In the genomic region with DNA sequence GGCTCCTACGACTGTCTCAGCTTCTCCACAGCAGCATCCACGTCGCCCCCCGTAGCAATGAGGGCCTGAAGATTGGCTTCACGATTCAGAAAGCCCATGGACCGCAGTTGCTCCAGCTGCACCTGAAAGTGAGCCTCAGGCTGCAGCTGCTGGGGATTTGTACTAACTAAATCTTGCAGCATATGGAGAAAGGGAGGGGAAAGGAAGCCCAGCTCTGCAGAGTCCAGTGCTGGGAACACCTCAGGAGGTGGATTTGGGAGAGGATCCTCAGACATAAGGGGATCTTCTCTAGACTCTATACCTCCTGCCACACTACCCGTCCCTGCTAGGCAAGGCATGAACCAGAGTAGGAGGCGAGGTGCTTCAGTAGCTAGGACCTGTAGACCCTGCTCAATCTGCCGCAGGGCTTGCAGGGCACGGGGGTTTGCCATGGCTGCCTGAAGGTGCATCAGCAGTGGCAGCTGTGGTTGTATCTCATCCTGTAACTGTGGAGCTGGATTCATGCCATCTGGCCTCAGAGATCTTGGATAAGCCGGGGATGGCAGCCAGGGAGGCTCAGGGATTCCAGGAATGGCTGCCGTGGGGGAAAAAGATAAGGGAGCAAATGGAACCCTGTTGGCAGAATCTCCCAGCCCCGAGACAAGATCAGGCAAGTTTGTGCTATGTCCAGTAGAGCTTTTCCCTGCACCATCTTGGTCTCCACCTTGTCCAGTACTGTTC, we compare ENCODE assay signal across 30 cellular contexts. TPM values are rescaled to one million over a fixed set of nuclear protein-coding genes. Genes with fewer than 3 reads are reported as not detected.
"Had no signal": no experiment of that assay in that cellular context is flagged by ENCODE, and none has a peak within 500 bp of the region (broad histone marks: within the 10 kb centered on the region; RNA-seq: fewer than 3 reads in every experiment).

No MANE protein-coding gene starts in this region.

- H3K36me3 ChIP-seq: esophagus squamous epithelium, left ventricle myocardium inferior, right lobe of liver, spleen, tibial nerve, upper lobe of right lung, vagina had no signal

- H3K4me3 ChIP-seq: esophagus squamous epithelium, left ventricle myocardium inferior, lung, psoas muscle, right lobe of liver, spleen, testis, tibial nerve, upper lobe of right lung, vagina had no signal

- H3K27ac ChIP-seq: epithelial cell of prostate, esophagus squamous epithelium, foreskin keratinocyte, left ventricle myocardium inferior, parathyroid adenoma, psoas muscle, right lobe of liver, spleen, testis, tibial nerve, upper lobe of right lung, vagina had no signal

- H3K9me3 ChIP-seq: esophagus squamous epithelium, left ventricle myocardium inferior, psoas muscle, right lobe of liver, spleen, testis, tibial nerve, upper lobe of right lung, vagina had no signal

- H3K27me3 ChIP-seq: esophagus squamous epithelium, foreskin keratinocyte, right lobe of liver, testis, tibial nerve, upper lobe of right lung, vagina had no signal

- H3K4me1 ChIP-seq: esophagus squamous epithelium, foreskin keratinocyte, left ventricle myocardium inferior, parathyroid adenoma, psoas muscle, right lobe of liver, spleen, testis, tibial nerve, upper lobe of right lung, vagina had no signal

- DNase-seq: effector memory CD8-positive, alpha-beta T cell; esophagus squamous epithelium; foreskin keratinocyte; immature natural killer cell; left cardiac atrium; left ventricle myocardium inferior; mesenchymal stem cell; midbrain; naive B cell; nephron progenitor cell; psoas muscle; retina; right lobe of liver; spleen; stimulated activated CD4-positive, alpha-beta T cell treated with anti-CD3 and anti-CD28 coated beads, Interleukin-15, amount 100 ng/mL, for 24 hours; stimulated activated CD4-positive, alpha-beta T cell treated with anti-CD3 and anti-CD28 coated beads, Interleukin-1b, Interleukin-23, amount 100 ng/mL, for 48 hours; stimulated activated CD4-positive, alpha-beta T cell treated with anti-CD3 and anti-CD28 coated beads, Interleukin-4, amount 100 ng/mL, for 24 hours; stimulated activated naive B cell treated with anti-CD40 and anti-IgM and Interleukin-4, amounts not matched to agents 10 μg/mL and 1 μg/mL and 100 μg/mL, for 72 hours; stimulated activated naive CD8-positive, alpha-beta T cell treated with anti-CD3 and anti-CD28 coated beads, Interleukin-15, amount 100 ng/mL, for 72 hours; testis; upper lobe of right lung had no signal

RNA-seq across cellular contexts. Expression of a gene that starts 2.0 kb away (rescaled TPM):
- total RNA-seq: esophagus squamous epithelium, foreskin keratinocyte, psoas muscle, vagina had no signal
- polyA plus RNA-seq: foreskin keratinocyte, immature natural killer cell, keratinocyte, psoas muscle, spleen had no signal

RNA-seq across cellular contexts. Expression of a gene that starts 8.8 kb away (rescaled TPM):
- total RNA-seq: foreskin keratinocyte, left ventricle myocardium inferior, psoas muscle had no signal
- polyA plus RNA-seq: immature natural killer cell had no signal

RNA-seq across cellular contexts. Expression of a gene that starts 19.3 kb away (rescaled TPM):
- total RNA-seq: esophagus squamous epithelium, foreskin keratinocyte, left cardiac atrium, left ventricle myocardium inferior, lung, omental fat pad, psoas muscle, right lobe of liver, skeletal muscle tissue, spleen, subcutaneous adipose tissue, testis, tibial nerve, upper lobe of right lung, vagina had no signal
- polyA plus RNA-seq: foreskin keratinocyte, immature natural killer cell, keratinocyte, lung, psoas muscle, spleen had no signal

RNA-seq across cellular contexts. Expression of a gene that starts 40.6 kb away (rescaled TPM):
- total RNA-seq: foreskin keratinocyte, left cardiac atrium, left ventricle myocardium inferior, psoas muscle, subcutaneous adipose tissue, vagina had no signal
- polyA plus RNA-seq: foreskin keratinocyte, immature natural killer cell, keratinocyte, psoas muscle, spleen had no signal

RNA-seq across cellular contexts. Expression of a gene that starts 58.6 kb away (rescaled TPM):
- total RNA-seq: esophagus squamous epithelium, foreskin keratinocyte, left cardiac atrium, left ventricle myocardium inferior, lung, omental fat pad, psoas muscle, right lobe of liver, skeletal muscle tissue, spleen, subcutaneous adipose tissue, testis, tibial nerve, upper lobe of right lung, vagina had no signal
- polyA plus RNA-seq: foreskin keratinocyte, immature natural killer cell, keratinocyte, lung, psoas muscle, spleen had no signal
